16 cellular contexts compared by ENCODE assay signal in genomic region chr11:115996808-115997188, GRCh38.
DNase-seq lines count a peak whose midpoint lies in the region; ATAC-seq, FAIRE-seq and TF ChIP-seq lines count a peak whose summit lies in the region.
"Had no signal": no experiment of that assay in that cellular context is flagged by ENCODE, and none has a peak within 500 bp of the region (broad histone marks: within the 10 kb centered on the region; RNA-seq: fewer than 3 reads in every experiment).

No MANE protein-coding gene starts in this region.

- TF ChIP-seq POLR2A in GM12878 (IDR thresholded peaks at IDR 0.05; ENCODE audit: low read depth, low read length) = no peak

- no peak overlapping the region for H3K27ac Mint-ChIP-seq in endodermal cell
- H3K27ac Mint-ChIP-seq: activated naive CD8-positive, alpha-beta T cell treated with anti-CD3 and anti-CD28 coated beads, Interleukin-2, amount 10 ng/mL, durations not matched to agents 7 days and 5 days; natural killer cell; stimulated activated naive CD8-positive, alpha-beta T cell treated with anti-CD3 and anti-CD28 coated beads, Interleukin-15, Interleukin-2, amounts not matched to agents 100 ng/mL and 50 ng/mL, for 24 hours had no signal

- peak in 1 of 2 experiments; percentile 27; a peak in 1 of 4 replicates for TF ChIP-seq EP300 in GM12878 (IDR thresholded peaks at IDR 0.05; ENCODE audit: borderline replicate concordance in 1 of 2, control insufficient read depth in 1 of 2, low read depth in 2 of 2, low read length in 2 of 2)

- H2AFZ ChIP-seq in GM12878 (ENCODE audit: control insufficient read depth, low read depth, low read length) (peak overlapping the region; percentile 2), osteoblast (ENCODE audit: low read length) (no peak overlapping the region)

- peak; percentile 18 for ATAC-seq in GM18867 (IDR thresholded peaks at IDR 0.05; ENCODE audit: unreplicated experiment)
- ATAC-seq in GM21825 (IDR thresholded peaks at IDR 0.05; ENCODE audit: unreplicated experiment) = peak; percentile 16
- ATAC-seq in HG03432 (IDR thresholded peaks at IDR 0.05; ENCODE audit: unreplicated experiment) = peak; percentile 42
- peak; percentile 67 for ATAC-seq in GM12878
- ATAC-seq in GM18861 (IDR thresholded peaks at IDR 0.05; ENCODE audit: unreplicated experiment) = no peak
- ATAC-seq: natural killer cell had no signal

- in situ Hi-C loops in GM12878 (cut with MboI) = loop anchor here (5.0 kb wide), 1 partner anchor 69 kb away; no protein-coding TSS in a partner anchor

- no peaks in the 10 kb centered on the region for H3K36me3 Mint-ChIP-seq in endodermal cell (ENCODE audit: low read depth)
- H3K36me3 Mint-ChIP-seq: activated naive CD8-positive, alpha-beta T cell treated with anti-CD3 and anti-CD28 coated beads, Interleukin-2, amount 10 ng/mL, durations not matched to agents 7 days and 5 days; natural killer cell had no signal

- FAIRE-seq in GM12878 (lab: Jason Lieb, UNC) (no peak), GM19239 (lab: Jason Lieb, UNC) (no peak)

- CTCF ChIA-PET in GM12878 (lab: Yijun Ruan, JAX) = interaction anchor here (1.0 to 2.5 kb wide), 10 partner anchors 8 to 81 kb away, joined by 3 to 8 read pairs (median 4); no protein-coding TSS in a partner anchor

- no peak for TF ChIP-seq RAD21 in GM12878 (IDR thresholded peaks at IDR 0.05; ENCODE audit: insufficient read depth, low read depth, low read length)

- no peak overlapping the region for H3K4me3 ChIP-seq in GM12878
- no peak overlapping the region for H3K4me3 ChIP-seq in endodermal cell (ENCODE audit: low read length)
- no peak overlapping the region for H3K4me3 ChIP-seq in osteoblast (ENCODE audit: insufficient read depth, low read length)
- H3K4me3 ChIP-seq: right lobe of liver had no signal

- H3K4me2 ChIP-seq in GM12878 (ENCODE audit: control insufficient read depth, insufficient read depth) = peak overlapping the region; percentile 26; the same call in 1 of the 2 replicates
- no peak overlapping the region for H3K4me2 ChIP-seq in osteoblast (ENCODE audit: insufficient read depth, low read length)

- peaks cover 38% of the 10 kb centered on the region for H3K27me3 Mint-ChIP-seq in endodermal cell (ENCODE audit: insufficient read depth)
- H3K27me3 Mint-ChIP-seq: activated naive CD8-positive, alpha-beta T cell treated with anti-CD3 and anti-CD28 coated beads, Interleukin-2, amount 10 ng/mL, durations not matched to agents 7 days and 5 days had no signal

- TF ChIP-seq CTCF in GM12878 (IDR thresholded peaks at IDR 0.05 in 2 of 3, conservative IDR thresholded peaks at IDR 0.05 in 1 of 3; ENCODE audit: control insufficient read depth in 2 of 3, extremely low read depth in 1 of 3, insufficient read depth in 1 of 3, low read depth in 3 of 3, low read length in 3 of 3) (no peak), endodermal cell (conservative IDR thresholded peaks at IDR 0.05) (no peak), osteoblast (IDR thresholded peaks at IDR 0.05; ENCODE audit: extremely low read depth, low read depth, low read length) (no peak)

- no peaks in the 10 kb centered on the region for H3K79me2 ChIP-seq in GM12878 (ENCODE audit: control insufficient read depth, insufficient read depth, low read length)
- no peaks in the 10 kb centered on the region for H3K79me2 ChIP-seq in osteoblast (ENCODE audit: insufficient read depth, low read length)

- no TSS peak for BruUV-seq in GM12878 (replicated peaks; lab: Mats Ljungman, UMichigan)

- H3K36me3 ChIP-seq in GM12878 (ENCODE audit: control insufficient read depth in 2 of 2, insufficient read depth in 2 of 2, low read length in 1 of 2) (no peaks in the 10 kb centered on the region), endodermal cell (ENCODE audit: control insufficient read depth, insufficient read depth, low read length) (no peaks in the 10 kb centered on the region), osteoblast (ENCODE audit: insufficient read depth, low read length) (no peaks in the 10 kb centered on the region)
- H3K36me3 ChIP-seq: right lobe of liver had no signal

- no peaks in the 10 kb centered on the region for H3K9me3 ChIP-seq in GM12878 (replicated peaks; ENCODE audit: control insufficient read depth, insufficient read depth, low read length)
- no peaks in the 10 kb centered on the region for H3K9me3 ChIP-seq in endodermal cell (ENCODE audit: control insufficient read depth, low read length)
- no peaks in the 10 kb centered on the region for H3K9me3 ChIP-seq in osteoblast (ENCODE audit: low read depth, low read length)
- H3K9me3 ChIP-seq: right lobe of liver had no signal

- intact Hi-C loops in GM12878 (cut with micrococcal nuclease; ENCODE audit: unreplicated experiment) = loop anchor here (1.0 to 5.0 kb wide), 5 partner anchors 34 to 124 kb away; no protein-coding TSS in a partner anchor

- DNase-seq in GM12878 (ENCODE audit: low read depth, low spot score) (no peak), endodermal cell (no peak), GM19239 (ENCODE audit: insufficient read length, low spot score) (no peak), osteoblast (ENCODE audit: insufficient read length, low spot score, missing footprints) (no peak)
- DNase-seq: activated naive CD8-positive, alpha-beta T cell treated with anti-CD3 and anti-CD28 coated beads, Interleukin-2, amount 10 ng/mL, durations not matched to agents 7 days and 5 days; DMS79; GOT3; kidney glomerular epithelial cell; natural killer cell; right lobe of liver had no signal

- peaks cover 2% of the 10 kb centered on the region for H3K9me3 Mint-ChIP-seq in endodermal cell
- H3K9me3 Mint-ChIP-seq: activated naive CD8-positive, alpha-beta T cell treated with anti-CD3 and anti-CD28 coated beads, Interleukin-2, amount 10 ng/mL, durations not matched to agents 7 days and 5 days; central memory CD8-positive, alpha-beta T cell had no signal

- RAD21 ChIA-PET in GM12878 (lab: Charles Lee; ENCODE audit: unreplicated experiment) = interaction anchor here (0.6 to 4.1 kb wide), 13 partner anchors 21 to 152 kb away, joined by 3 to 31 read pairs (median 5); no protein-coding TSS in a partner anchor

- peaks cover 10% of the 10 kb centered on the region for H3K4me1 Mint-ChIP-seq in endodermal cell
- H3K4me1 Mint-ChIP-seq: activated naive CD8-positive, alpha-beta T cell treated with anti-CD3 and anti-CD28 coated beads, Interleukin-2, amount 10 ng/mL, durations not matched to agents 7 days and 5 days; central memory CD8-positive, alpha-beta T cell; natural killer cell had no signal

- WGBS in GM12878 (ENCODE audit: insufficient coverage, insufficient replicate concordance, low lambda C conversion rate, missing lambda C conversion rate) = 2% methylated on average over 3 of the region's 3 CpGs
- 92 to 93% methylated on average over 2 to 3 of the region's 3 CpGs for WGBS in endodermal cell (ENCODE audit: insufficient coverage in 1 of 2, insufficient read length in 1 of 2), 2 experiments

- H4K20me1 ChIP-seq in GM12878 (ENCODE audit: control insufficient read depth, insufficient read depth) = no peaks in the 10 kb centered on the region
- no peaks in the 10 kb centered on the region for H4K20me1 ChIP-seq in osteoblast (ENCODE audit: insufficient read depth, low read length)

- SMC1A ChIA-PET in GM12878 (lab: Charles Lee; ENCODE audit: uncharacterized antibody, unreplicated experiment) = interaction anchor here (0.6 to 3.5 kb wide), 11 partner anchors 37 to 124 kb away, joined by 3 to 57 read pairs (median 4); no protein-coding TSS in a partner anchor

- POLR2A ChIA-PET in GM12878 (lab: Charles Lee) = interaction anchor here (0.6 to 1.6 kb wide), 5 partner anchors 9 to 78 kb away, joined by 3 to 9 read pairs (median 3); no protein-coding TSS in a partner anchor

- H3K9ac ChIP-seq in GM12878 (ENCODE audit: control insufficient read depth, insufficient read depth, low read length) = peak overlapping the region; percentile 48; the same call in 1 of the 2 replicates
- no peak overlapping the region for H3K9ac ChIP-seq in endodermal cell (ENCODE audit: extremely low read depth, low read length, poor library complexity, severe bottlenecking)

- H3K4me3 Mint-ChIP-seq in endodermal cell = no peak overlapping the region
- H3K4me3 Mint-ChIP-seq: activated naive CD8-positive, alpha-beta T cell treated with anti-CD3 and anti-CD28 coated beads, Interleukin-2, amount 10 ng/mL, durations not matched to agents 7 days and 5 days; central memory CD8-positive, alpha-beta T cell; natural killer cell; stimulated activated naive CD8-positive, alpha-beta T cell treated with anti-CD3 and anti-CD28 coated beads, Interleukin-15, Interleukin-2, amounts not matched to agents 100 ng/mL and 50 ng/mL, for 24 hours had no signal

- H3K27me3 ChIP-seq in GM12878 (replicated peaks in 1 of 2; ENCODE audit: control insufficient read depth in 2 of 2, insufficient read depth in 2 of 2, low read length in 1 of 2) (no peaks in the 10 kb centered on the region), endodermal cell (ENCODE audit: control insufficient read depth, insufficient read depth, low read length, poor library complexity, severe bottlenecking) (no peaks in the 10 kb centered on the region), osteoblast (ENCODE audit: insufficient read depth, low read length) (no peaks in the 10 kb centered on the region)
- H3K27me3 ChIP-seq: right lobe of liver had no signal

- peak overlapping the region; percentile 79 for H3K27ac ChIP-seq in GM12878 (ENCODE audit: control insufficient read depth, insufficient read depth)
- no peak overlapping the region for H3K27ac ChIP-seq in endodermal cell (ENCODE audit: low read depth, low read length)
- no peak overlapping the region for H3K27ac ChIP-seq in osteoblast (ENCODE audit: low read depth, low read length)
- H3K27ac ChIP-seq: right lobe of liver had no signal

- peaks cover 25% of the 10 kb centered on the region for H3K4me1 ChIP-seq in GM12878 (ENCODE audit: control insufficient read depth, insufficient read depth, low read length)
- no peaks in the 10 kb centered on the region for H3K4me1 ChIP-seq in endodermal cell (ENCODE audit: control insufficient read depth, insufficient read depth, low read length)
- no peaks in the 10 kb centered on the region for H3K4me1 ChIP-seq in osteoblast (ENCODE audit: insufficient read depth, low read length)
- H3K4me1 ChIP-seq: right lobe of liver had no signal

TF ChIP-seq in GM12878, 131 proteins besides CTCF, POLR2A, EP300 and RAD21 (continues in another document):
- TF ChIP-seq HCFC1 (IDR thresholded peaks at IDR 0.05; ENCODE audit: low read length) (no peak), BHLHE40 (IDR thresholded peaks at IDR 0.05; ENCODE audit: borderline replicate concordance in 1 of 2, low read depth in 2 of 2, low read length in 1 of 2) (peak in 1 of 2 experiments; percentile 1; a peak in 1 of 4 replicates), KAT2A (conservative IDR thresholded peaks at IDR 0.05; ENCODE audit: control insufficient read depth, low read depth, low read length) (no peak), PML (IDR thresholded peaks at IDR 0.05; ENCODE audit: low read length) (0 out of 2 replicates have a peak, but pooled peaks have one; percentile 27), IRF4 (IDR thresholded peaks at IDR 0.05; ENCODE audit: low read depth, low read length) (0 out of 2 replicates have a peak, but pooled peaks have one; percentile 12)
